ENCODE assay signal across 12 cellular contexts in the genomic region with DNA sequence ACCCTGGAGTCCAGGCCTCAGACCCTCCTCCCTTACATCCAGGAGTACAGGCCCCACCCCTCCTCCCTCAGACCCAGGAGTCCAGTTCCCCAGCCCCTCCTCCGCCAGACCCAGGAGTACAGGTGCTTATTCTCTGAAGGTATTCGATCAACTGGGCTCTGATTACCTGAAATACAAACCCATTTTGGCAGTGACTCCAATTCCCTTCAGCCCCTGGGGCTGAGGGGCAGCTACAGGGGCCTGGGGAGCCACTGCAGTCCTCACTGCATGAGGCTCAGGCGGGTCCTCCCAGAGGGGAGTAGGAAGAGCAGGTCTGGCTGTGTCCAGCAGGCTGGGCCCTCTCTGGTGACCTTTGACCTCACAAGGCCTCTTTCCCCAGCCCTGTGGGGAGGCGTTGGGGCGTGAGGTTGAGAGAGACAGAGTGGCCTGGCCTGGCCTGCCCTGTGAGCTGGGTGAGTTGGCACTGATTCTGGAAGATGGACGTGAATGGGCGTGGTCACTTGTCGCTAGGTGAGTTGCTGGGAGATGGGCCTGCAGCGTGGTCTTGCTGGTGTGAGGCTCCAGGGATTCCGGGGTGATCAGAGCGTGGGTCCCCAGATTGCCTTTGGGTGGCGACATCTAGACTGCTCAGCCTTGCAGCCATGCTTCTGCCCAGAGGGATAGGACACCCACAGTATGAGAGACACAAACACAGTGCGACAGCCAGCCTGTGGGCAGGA. TPM values are rescaled to one million over a fixed set of nuclear protein-coding genes. Genes with fewer than 3 reads are reported as not detected.
DNase-seq lines count a peak whose midpoint lies in the region; ATAC-seq and TF ChIP-seq lines count a peak whose summit lies in the region.
"Had no signal": no experiment of that assay in that cellular context is flagged by ENCODE, and none has a peak within 500 bp of the region (broad histone marks: within the 10 kb centered on the region; RNA-seq: fewer than 3 reads in every experiment).

No MANE protein-coding gene starts in this region.

- no peaks in the 10 kb centered on the region for H3K9me3 ChIP-seq in Karpas-422 (ENCODE audit: low read length)

- H3K4me1 ChIP-seq in Karpas-422 (ENCODE audit: low read length), result peaks cover 22% of the 10 kb centered on the region

- no peaks in the 10 kb centered on the region for H4K20me1 ChIP-seq in Karpas-422 (ENCODE audit: insufficient read depth, low read depth, low read length)

- H2AFZ ChIP-seq in Karpas-422 (ENCODE audit: low read length), result no peak overlapping the region

- H3K79me2 ChIP-seq in Karpas-422 (ENCODE audit: low read length), result peaks cover 39% of the 10 kb centered on the region

- peaks cover 37% of the 10 kb centered on the region for H3K4me1 Mint-ChIP-seq in osteocyte (ENCODE audit: unreplicated experiment)

- no peak overlapping the region for H3K4me3 Mint-ChIP-seq in osteocyte (ENCODE audit: unreplicated experiment)
- H3K4me3 Mint-ChIP-seq: activated T-cell treated with anti-CD3 and anti-CD28 coated beads, Interleukin-2, amount 50 U/mL, for 4 hours had no signal

- no peaks in the 10 kb centered on the region for H3K9me2 ChIP-seq in Karpas-422 (replicated peaks; ENCODE audit: insufficient read depth, low read length)

- H3K27ac ChIP-seq in Karpas-422 (ENCODE audit: low read length) (no peak overlapping the region), caudate nucleus (ENCODE audit: low read depth, low read length) (peak overlapping the region; percentile 67)

- no peaks in the 10 kb centered on the region for H3K9me3 Mint-ChIP-seq in osteocyte (ENCODE audit: unreplicated experiment)
- H3K9me3 Mint-ChIP-seq: activated T-cell treated with anti-CD3 and anti-CD28 coated beads, Interleukin-2, amount 50 U/mL, for 4 hours had no signal

- no peak overlapping the region for H3K9ac ChIP-seq in Karpas-422 (ENCODE audit: low read length)

- peak overlapping the region; percentile 9 for H3K27ac Mint-ChIP-seq in osteocyte (ENCODE audit: unreplicated experiment)

- ATAC-seq in GM18861 (IDR thresholded peaks at IDR 0.05; ENCODE audit: unreplicated experiment), result no peak
- ATAC-seq: activated T-cell treated with anti-CD3 and anti-CD28 coated beads, Interleukin-2, amount 50 U/mL, for 4 hours; left cardiac atrium had no signal

- H3K4me2 ChIP-seq in Karpas-422 (ENCODE audit: low read depth, low read length, poor library complexity, severe bottlenecking), result no peak overlapping the region

- H3K36me3 ChIP-seq in Karpas-422 (ENCODE audit: insufficient read depth, low read length), result no peaks in the 10 kb centered on the region

- no peaks in the 10 kb centered on the region for H3K27me3 Mint-ChIP-seq in osteocyte (ENCODE audit: unreplicated experiment)

- H3K27me3 ChIP-seq in Karpas-422 (ENCODE audit: low read length), result no peaks in the 10 kb centered on the region

- no peak for TF ChIP-seq CTCF in osteocyte (IDR thresholded peaks at IDR 0.05)

- no peak overlapping the region for H3K4me3 ChIP-seq in Karpas-422 (ENCODE audit: low read length)

- DNase-seq in Karpas-422 (peak; percentile 63), caudate nucleus (lab: John Stamatoyannopoulos, UW) (peak in 1 of 61 donors; percentile 9), osteocyte (ENCODE audit: extremely low spot score, unreplicated experiment) (no peak), OCI-M2 (lab: John Stamatoyannopoulos, UW; ENCODE audit: unreplicated experiment) (no peak), DMS153 treated with DMSO at 0.1 percent for 48 hours (lab: John Stamatoyannopoulos, UW; ENCODE audit: unreplicated experiment) (no peak)
- DNase-seq: activated T-cell treated with anti-CD3 and anti-CD28 coated beads, Interleukin-2, amount 50 U/mL, for 4 hours; left cardiac atrium; NCI-H187; stimulated activated naive CD4-positive, alpha-beta T cell treated with Interleukin-2 at 50 U/mL for 16 hours had no signal

- no peaks in the 10 kb centered on the region for H3K36me3 Mint-ChIP-seq in osteocyte (ENCODE audit: unreplicated experiment)

RNA-seq across cellular contexts. Expression of a gene that starts 3.1 kb away (rescaled TPM):
- total RNA-seq in Karpas-422 (2014; rRNA removed; shearing (Covaris generic); ENCODE audit: low replicate concordance), result 45.9 and 74.6 TPM in 2 replicates
- 48.5 and 50.5 TPM in 2 replicates for total RNA-seq in osteocyte

RNA-seq across cellular contexts. Expression of a gene that starts 28.5 kb away (rescaled TPM):
- total RNA-seq in Karpas-422 (2014; rRNA removed; shearing (Covaris generic); ENCODE audit: low replicate concordance), result 1.0 and 1.9 TPM in 2 replicates
- 23.9 and 29.1 TPM in 2 replicates for total RNA-seq in osteocyte

RNA-seq across cellular contexts. Expression of a gene that starts 52.4 kb away (rescaled TPM):
- total RNA-seq in Karpas-422 (2014; rRNA removed; shearing (Covaris generic); ENCODE audit: low replicate concordance), result not detected in 2 replicates
- not detected in 2 replicates for total RNA-seq in osteocyte
- total RNA-seq: activated T-cell treated with anti-CD3 and anti-CD28 coated beads, Interleukin-2, amount 50 U/mL, for 4 hours; left cardiac atrium; SK-MEL-5; skeletal muscle tissue had no signal

RNA-seq across cellular contexts. Expression of a gene that starts 55.3 kb away (rescaled TPM):
- total RNA-seq in Karpas-422 (2014; rRNA removed; shearing (Covaris generic); ENCODE audit: low replicate concordance), result not detected in 2 replicates
- 0.11 TPM in 1 of 2 replicates, not detected in the other for total RNA-seq in osteocyte
